7 cellular contexts compared by ENCODE assay signal in the genomic region with DNA sequence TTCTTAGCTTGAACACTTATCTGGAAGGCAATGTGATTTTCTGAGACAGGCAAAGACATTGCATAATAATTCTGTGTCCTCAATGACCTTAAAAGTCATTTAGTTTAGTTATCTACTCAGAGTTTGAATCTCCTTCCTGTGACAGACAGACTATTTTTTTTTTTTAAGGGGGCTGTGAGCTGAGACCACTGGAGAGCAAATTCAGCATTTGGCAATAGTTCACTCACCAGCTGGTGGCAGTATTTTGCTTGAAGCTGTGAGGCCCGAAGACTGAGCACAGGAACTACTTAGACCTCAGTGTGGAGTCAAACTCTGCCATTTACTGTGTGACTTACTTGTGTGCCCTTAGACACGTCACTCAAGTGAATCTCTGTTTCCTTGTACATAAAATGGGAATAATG. TPM values are rescaled to one million over a fixed set of nuclear protein-coding genes. Genes with fewer than 3 reads are reported as not detected.
DNase-seq lines count a peak whose midpoint lies in the region; ATAC-seq and TF ChIP-seq lines count a peak whose summit lies in the region.

No MANE protein-coding gene starts in this region.

- H3K36me3 ChIP-seq in vagina, result no peaks in the 10 kb centered on the region

- H3K4me3 ChIP-seq in GM12865 (ENCODE audit: low read depth, low read length), result no peak overlapping the region
- H3K4me3 ChIP-seq in vagina, result no peak overlapping the region

- peak; percentile 42 for TF ChIP-seq CTCF in GM12865 (IDR thresholded peaks at IDR 0.05; ENCODE audit: insufficient read depth, low read depth, low read length, missing control alignments)
- TF ChIP-seq CTCF in vagina (IDR thresholded peaks at IDR 0.05), result peak in 1 of 3 experiments; percentile 4

- H3K27ac ChIP-seq in vagina, result no peak overlapping the region

- no peaks in the 10 kb centered on the region for H3K4me1 ChIP-seq in vagina

- no peaks in the 10 kb centered on the region for H3K9me3 ChIP-seq in vagina

- intact Hi-C loops in vagina (cut with DNase I), result no loop called here

- no peaks in the 10 kb centered on the region for H3K27me3 ChIP-seq in vagina

- DNase-seq in GM12865 (ENCODE audit: low read depth) (peak; percentile 62), NCI-H748 (lab: John Stamatoyannopoulos, UW; ENCODE audit: unreplicated experiment) (peak; percentile 71), dedifferentiated amniotic fluid mesenchymal stem cell (ENCODE audit: extremely low spot score) (peak; percentile 59), midbrain (lab: John Stamatoyannopoulos, UW) (peak; percentile 58), DMS153 (lab: John Stamatoyannopoulos, UW) (no peak), vagina (ENCODE audit: extremely low spot score in 2 of 2) (no peak)

- ATAC-seq in HG02798 (IDR thresholded peaks at IDR 0.05; ENCODE audit: poor library complexity, unreplicated experiment), result peak; percentile 53

- no peak for TF ChIP-seq POLR2A in vagina (IDR thresholded peaks at IDR 0.05)

RNA-seq across cellular contexts. Expression of gene CPE, which starts 22.9 kb away (rescaled TPM):
- 103 TPM for total RNA-seq in vagina

RNA-seq across cellular contexts. Expression of gene MSMO1, which starts 28.4 kb away (rescaled TPM):
- total RNA-seq in vagina, result 43.5 TPM

Comparison
In these comparisons a context has a peak if more than half of its experiments do, and no peak if none do; other contexts are left out.
1. DNase-seq: peak in GM12865 (single experiment), NCI-H748 (single experiment), dedifferentiated amniotic fluid mesenchymal stem cell (single experiment) and midbrain (single experiment); none in DMS153 (single experiment) and vagina (0 of 2).